ENCODE assay signal across 8 cellular contexts in genomic region chr3:111712294-111713180, GRCh38. TPM values are rescaled to one million over a fixed set of nuclear protein-coding genes. Genes with fewer than 3 reads are reported as not detected.
DNase-seq lines count a peak whose midpoint lies in the region; ATAC-seq and TF ChIP-seq lines count a peak whose summit lies in the region.

No MANE protein-coding gene starts in this region.

- H3K4me3 ChIP-seq in spleen = no peak overlapping the region

- H3K36me3 Mint-ChIP-seq in CD14-positive monocyte = no peaks in the 10 kb centered on the region

- 66 to 82% (median 77%) methylated on average over 16 of the region's 16 CpGs for WGBS in spleen, 5 donors

- no peaks in the 10 kb centered on the region for H3K27me3 Mint-ChIP-seq in CD14-positive monocyte (ENCODE audit: low read depth in 3 of 3)

- ATAC-seq in esophagus mucosa (peak; percentile 85), GM21717 (IDR thresholded peaks at IDR 0.05; ENCODE audit: unreplicated experiment) (no peak)

- H3K36me3 ChIP-seq in spleen = peaks cover 0 to 44% (median 0%) of the 10 kb centered on the region in 6 donors

- peak overlapping the region in 3 of 8 donors; percentile 10 to 44 (median 39) for H3K27ac ChIP-seq in spleen

- no peak overlapping the region for H3K4me3 Mint-ChIP-seq in CD14-positive monocyte

- no peak overlapping the region for H3K27ac Mint-ChIP-seq in CD14-positive monocyte

- H3K9me3 Mint-ChIP-seq in CD14-positive monocyte = no peaks in the 10 kb centered on the region

- H3K27me3 ChIP-seq in spleen (replicated peaks in 1 of 7) = no peaks in the 10 kb centered on the region

- intact Hi-C loops in spleen (cut with DNase I; ENCODE audit: low total_unique reads) = loop anchor here (10.0 kb wide), 1 partner anchor 152 kb away; no protein-coding TSS in a partner anchor
- intact Hi-C loops in CD14-positive monocyte (cut with micrococcal nuclease) = no loop called here

- no peak for TF ChIP-seq POLR2A in spleen (IDR thresholded peaks at IDR 0.05)

- DNase-seq in activated CD8-positive, alpha-beta memory T cell treated with anti-CD3 and anti-CD28 coated beads for 24 hours = peak; percentile 72
- no peak for DNase-seq in activated CD8-positive, alpha-beta memory T cell treated with anti-CD3 and anti-CD28 coated beads, Interleukin-2, amount 50 U/mL, for 48 hours
- DNase-seq in NCI-H2171 treated with DMSO at 0.1 percent for 48 hours (lab: John Stamatoyannopoulos, UW) (peak; percentile 84), spleen (peak; percentile 78), CD14-positive monocyte (ENCODE audit: low spot score) (no peak), cerebellar nuclear complex (lab: John Stamatoyannopoulos, UW) (no peak)

- TF ChIP-seq CTCF in spleen (IDR thresholded peaks at IDR 0.05 in 8 of 11, conservative IDR thresholded peaks at IDR 0.05 in 3 of 11) (no peak), CD14-positive monocyte (IDR thresholded peaks at IDR 0.05) (no peak)

- H3K4me1 Mint-ChIP-seq in CD14-positive monocyte = no peaks in the 10 kb centered on the region

- no peaks in the 10 kb centered on the region for H3K9me3 ChIP-seq in spleen

- peaks cover 2 to 13% (median 4%) of the 10 kb centered on the region in 6 donors for H3K4me1 ChIP-seq in spleen

RNA-seq across cellular contexts. Expression of gene PLCXD2, which starts 38.1 kb away (rescaled TPM):
- total RNA-seq in esophagus mucosa (6.2 TPM), spleen (1 to 10 TPM; 2.9 to 6.0 (median 3.4) TPM)
- polyA plus RNA-seq in spleen (under 1 TPM; 0.30 to 0.53 (median 0.35) TPM), CD14-positive monocyte (under 1 TPM; 0.06 to 0.08 TPM)

Comparison
In these comparisons a context has a peak if more than half of its experiments do, and no peak if none do; other contexts are left out.
1. DNase-seq: peak in activated CD8-positive, alpha-beta memory T cell treated with anti-CD3 and anti-CD28 coated beads for 24 hours (single experiment), NCI-H2171 treated with DMSO at 0.1 percent for 48 hours (single experiment) and spleen (single experiment); none in activated CD8-positive, alpha-beta memory T cell treated with anti-CD3 and anti-CD28 coated beads, Interleukin-2, amount 50 U/mL, for 48 hours (single experiment), CD14-positive monocyte (single experiment) and cerebellar nuclear complex (0 of 2).